ENCODE assay signal across 8 cellular contexts in the genomic region with DNA sequence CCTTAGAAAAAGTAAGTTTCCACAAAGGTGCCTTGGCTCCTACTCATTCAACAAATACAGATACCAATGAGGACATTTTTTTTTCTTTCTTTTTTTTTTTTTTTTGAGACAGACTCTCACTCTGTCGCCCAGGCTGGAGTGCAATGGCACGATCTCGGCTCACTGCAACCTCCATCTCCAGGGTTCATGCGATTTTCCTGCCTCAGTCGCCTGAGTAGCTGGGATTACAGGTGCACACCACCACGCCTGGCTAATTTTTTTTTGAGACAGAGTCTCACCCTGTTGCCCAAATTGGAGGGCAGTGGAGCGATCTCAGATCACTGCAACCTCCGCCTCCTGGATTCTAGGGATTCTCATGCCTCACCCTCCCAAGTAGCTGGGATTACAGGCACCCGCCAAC. TPM values are rescaled to one million over a fixed set of nuclear protein-coding genes. Genes with fewer than 3 reads are reported as not detected.
"Had no signal": no experiment of that assay in that cellular context is flagged by ENCODE, and none has a peak within 500 bp of the region (broad histone marks: within the 10 kb centered on the region; RNA-seq: fewer than 3 reads in every experiment).

No MANE protein-coding gene starts in this region.

RNA-seq across cellular contexts. Expression of a gene that starts 20.0 kb away (rescaled TPM):
- total RNA-seq: activated naive CD4-positive, alpha-beta T cell treated with anti-CD3 and anti-CD28 coated beads for 36 hours; aorta; body of pancreas; chondrocyte; dermis blood vessel endothelial cell; fibroblast of villous mesenchyme; glomerular endothelial cell; T-helper 17 cell had no signal
- polyA plus RNA-seq: aorta had no signal
